In the genomic region with DNA sequence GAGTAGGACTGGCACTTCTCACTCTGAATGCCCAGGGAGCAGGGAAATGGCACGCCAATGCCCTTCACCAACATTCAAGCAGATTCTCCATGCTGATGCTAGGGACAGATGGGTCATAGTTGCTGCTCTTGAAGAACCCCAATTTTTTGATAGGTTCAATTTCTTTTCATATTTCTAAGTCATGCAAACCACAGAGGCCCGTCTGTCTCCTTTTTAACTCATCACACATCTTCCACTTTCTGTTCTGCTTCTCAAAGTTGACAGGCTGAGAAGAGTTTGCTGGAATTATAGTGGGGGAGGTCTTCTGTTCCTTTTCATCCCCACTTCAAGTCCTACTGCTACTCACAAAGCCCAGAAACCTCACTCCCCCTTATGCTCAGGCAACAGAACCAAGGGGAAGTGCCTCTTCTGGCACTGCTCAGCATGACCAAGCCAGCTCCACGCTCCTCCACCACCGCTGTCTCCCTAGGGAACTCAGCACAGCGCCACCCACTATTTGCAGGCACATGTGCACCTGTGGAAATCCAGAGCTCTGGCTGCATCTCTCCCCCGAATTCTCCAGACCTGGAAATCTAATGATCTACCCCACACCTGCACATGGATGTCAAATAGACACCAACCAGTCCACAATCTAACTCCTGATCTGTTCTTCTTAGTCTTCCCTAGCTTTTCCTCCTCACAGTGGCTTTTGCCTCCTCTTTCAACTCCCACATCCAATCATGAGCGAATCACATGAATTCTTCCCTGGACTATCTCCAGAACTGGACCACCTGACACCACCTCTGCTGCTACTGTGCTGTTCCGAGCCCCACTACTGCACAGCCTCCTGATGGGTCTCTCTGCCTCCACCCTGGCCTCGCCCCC, we compare ENCODE assay signal across 10 cellular contexts. TPM values are rescaled to one million over a fixed set of nuclear protein-coding genes. Genes with fewer than 3 reads are reported as not detected.
DNase-seq lines count a peak whose midpoint lies in the region; ATAC-seq, FAIRE-seq and TF ChIP-seq lines count a peak whose summit lies in the region.
"Had no signal": no experiment of that assay in that cellular context is flagged by ENCODE, and none has a peak within 500 bp of the region (broad histone marks: within the 10 kb centered on the region; RNA-seq: fewer than 3 reads in every experiment).

No MANE protein-coding gene starts in this region.

- no peaks in the 10 kb centered on the region for H3K27me3 Mint-ChIP-seq in T-cell

- peak overlapping the region in 1 of 8 donors; percentile 37 for H3K27ac ChIP-seq in spleen

- peak overlapping the region; percentile 12 to 84 for H3K27ac Mint-ChIP-seq in T-cell
- H3K27ac Mint-ChIP-seq: nephron progenitor cell had no signal

- no peak for TF ChIP-seq CTCF in spleen (IDR thresholded peaks at IDR 0.05 in 8 of 11, conservative IDR thresholded peaks at IDR 0.05 in 3 of 11)

- H3K36me3 Mint-ChIP-seq in T-cell, result peaks cover 86% of the 10 kb centered on the region

- no peaks in the 10 kb centered on the region for H3K9me3 Mint-ChIP-seq in T-cell
- H3K9me3 Mint-ChIP-seq: nephron progenitor cell had no signal

- peaks cover 64 to 79% (median 70%) of the 10 kb centered on the region in 3 donors for H3K4me1 Mint-ChIP-seq in T-cell

- DNase-seq in activated CD8-positive, alpha-beta memory T cell treated with anti-CD3 and anti-CD28 coated beads, Interleukin-2, amount 50 U/mL, for 48 hours, result peak; percentile 50
- DNase-seq in activated CD8-positive, alpha-beta memory T cell treated with anti-CD3 and anti-CD28 coated beads for 24 hours, result no peak
- DNase-seq in T-cell (no peak), A172 (ENCODE audit: low spot score) (no peak), frontal cortex (ENCODE audit: low spot score in 2 of 2) (no peak), spleen (no peak)
- DNase-seq in stimulated activated naive CD8-positive, alpha-beta T cell treated with anti-CD3 and anti-CD28 coated beads, Interleukin-15, Interleukin-2, amounts not matched to agents 100 U/mL and 50 U/mL, for 24 hours, result no peak
- DNase-seq: central memory CD4-positive, alpha-beta T cell; nephron progenitor cell had no signal

- no peak for FAIRE-seq in frontal cortex (lab: Jason Lieb, UNC)

- no peak overlapping the region for H3K4me3 Mint-ChIP-seq in T-cell
- H3K4me3 Mint-ChIP-seq: nephron progenitor cell had no signal

- peak; percentile 70 for ATAC-seq in HG02588 (IDR thresholded peaks at IDR 0.05; ENCODE audit: unreplicated experiment)
- ATAC-seq in T-cell (replicated peaks in 1 of 4), result no peak
- peak; percentile 33 for ATAC-seq in stimulated activated naive CD8-positive, alpha-beta T cell treated with anti-CD3 and anti-CD28 coated beads, Interleukin-15, Interleukin-2, amounts not matched to agents 100 U/mL and 50 U/mL, for 24 hours

- no peaks in the 10 kb centered on the region for H3K9me3 ChIP-seq in spleen

- POLR2A ChIA-PET in T-cell (lab: Charles Lee), result interaction anchor here in 1 of 2 donors (1.8 kb wide), 1 partner anchor 12 kb away, joined by 9 read pairs; no protein-coding TSS in a partner anchor

- 72 to 85% (median 80%) methylated on average over 7 to 9 of the region's 9 CpGs for WGBS in spleen, 5 donors

- H3K4me3 ChIP-seq in spleen, result no peak overlapping the region

- intact Hi-C loops in spleen (cut with DNase I; ENCODE audit: low total_unique reads), result no loop called here

- H3K36me3 ChIP-seq in spleen, result peaks cover 0 to 100% (median 77%) of the 10 kb centered on the region in 6 donors

- no peak for TF ChIP-seq POLR2A in spleen (IDR thresholded peaks at IDR 0.05)

- CTCF ChIA-PET in T-cell (lab: Charles Lee), result no interaction called here

- peaks cover 8 to 73% (median 31%) of the 10 kb centered on the region in 6 donors for H3K4me1 ChIP-seq in spleen

- H3K27me3 ChIP-seq in spleen (replicated peaks in 1 of 7), result no peaks in the 10 kb centered on the region

RNA-seq across cellular contexts. Expression of gene ZBTB24, which starts 10.7 kb away (rescaled TPM):
- total RNA-seq in T-cell (10 to 100 TPM; 14.1 to 21.2 (median 19.5) TPM), frontal cortex (16.3 TPM), spleen (10 to 100 TPM; 11.1 to 15.0 (median 13.0) TPM)
- 7.9 and 9.8 TPM in 2 replicates for total RNA-seq in A172 (2014; rRNA removed; shearing (Covaris generic))
- polyA plus RNA-seq in spleen, result 1 to 10 TPM; 4.5 to 8.7 (median 5.6) TPM

RNA-seq across cellular contexts. Expression of gene MICAL1, which starts 16.8 kb away (rescaled TPM):
- total RNA-seq in T-cell, result 100 to 1,000 TPM in 1 of 5 donors, 10 to 100 TPM in 4; 81.9 to 108 (median 89.5) TPM
- total RNA-seq in A172 (2014; rRNA removed; shearing (Covaris generic)), result 34.2 and 37.3 TPM in 2 replicates
- total RNA-seq in frontal cortex, result 27.3 TPM
- total RNA-seq in spleen, result 100 to 1,000 TPM in 3 of 7 donors, 10 to 100 TPM in 4; 68.4 to 169 (median 78.7) TPM
- polyA plus RNA-seq in spleen, result 100 to 1,000 TPM in 1 of 3 donors, 10 to 100 TPM in 2; 51.5 to 107 (median 87.7) TPM

RNA-seq across cellular contexts. Expression of gene SMPD2, which starts 31.8 kb away (rescaled TPM):
- total RNA-seq in T-cell, result 10 to 100 TPM; 21.1 to 36.7 (median 23.7) TPM
- 9.1 and 13.1 TPM in 2 replicates for total RNA-seq in A172 (2014; rRNA removed; shearing (Covaris generic))
- 4.9 TPM for total RNA-seq in frontal cortex
- 10 to 100 TPM; 11.4 to 21.4 (median 18.9) TPM for total RNA-seq in spleen
- 10 to 100 TPM; 15.6 to 21.0 (median 18.9) TPM for polyA plus RNA-seq in spleen

RNA-seq across cellular contexts. Expression of gene PPIL6, which starts 31.9 kb away (rescaled TPM):
- total RNA-seq in T-cell (1 to 10 TPM in 1 of 5 donors, under 1 TPM in 4; 0.07 to 1.5 (median 0.38) TPM), frontal cortex (37.9 TPM), spleen (1 to 10 TPM in 2 of 7 donors, under 1 TPM in 5; 0.19 to 4.8 (median 0.91) TPM)
- 1.7 and 2.4 TPM in 2 replicates for total RNA-seq in A172 (2014; rRNA removed; shearing (Covaris generic))
- under 1 TPM; 0.13 to 0.70 (median 0.36) TPM for polyA plus RNA-seq in spleen

Comparison
In these comparisons a context has a peak if more than half of its experiments do, and no peak if none do; other contexts are left out.
1. ATAC-seq: peak in HG02588 (single experiment) and stimulated activated naive CD8-positive, alpha-beta T cell treated with anti-CD3 and anti-CD28 coated beads, Interleukin-15, Interleukin-2, amounts not matched to agents 100 U/mL and 50 U/mL, for 24 hours (single experiment); none in T-cell (0 of 4).